ENCODE assay signal across 1 cellular context in the genomic region with DNA sequence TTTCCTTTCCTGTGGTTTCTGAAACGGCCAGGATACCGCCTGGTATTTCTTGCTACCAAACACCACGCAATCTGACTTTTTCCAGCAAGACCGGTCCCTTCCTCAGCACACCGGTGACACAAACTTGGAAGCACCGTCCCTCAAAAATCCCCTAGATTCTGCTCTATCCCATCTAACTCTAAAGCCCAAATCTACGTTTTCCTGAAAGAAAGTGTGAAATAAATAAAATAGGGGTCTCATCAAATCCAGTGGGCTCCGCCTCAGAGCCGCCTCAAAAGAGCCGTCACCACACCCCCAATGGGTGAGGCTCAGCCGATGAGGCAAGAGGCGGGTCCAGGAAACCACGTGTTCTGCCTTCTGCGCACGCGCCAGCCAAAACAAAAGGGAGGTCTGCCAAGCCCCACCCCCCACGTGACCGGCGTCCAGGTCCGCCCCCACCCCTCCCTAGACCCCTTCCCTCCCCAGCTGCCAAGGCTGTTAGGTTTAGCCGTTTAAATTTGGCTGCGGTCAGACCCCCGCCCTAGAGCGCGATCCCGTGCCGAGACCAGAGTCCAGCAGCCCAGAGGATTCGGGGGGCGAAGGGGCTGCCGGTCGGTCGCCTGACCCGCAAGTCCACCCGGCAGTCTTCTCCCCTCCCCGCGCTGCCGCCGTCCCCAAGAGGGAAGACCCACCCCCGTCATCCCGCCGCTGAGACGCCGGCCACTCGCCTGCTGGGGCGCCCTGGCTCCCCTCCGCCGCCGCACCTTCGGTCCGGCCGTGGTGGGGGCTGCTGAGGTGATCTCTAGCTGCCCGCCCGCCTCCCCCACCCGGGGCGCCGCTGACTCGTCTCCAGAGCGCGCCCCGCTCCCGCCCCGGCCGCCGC.
TF ChIP-seq lines count a peak whose summit lies in the region.

No MANE protein-coding gene starts in this region.

TF ChIP-seq in HepG2, 621 proteins besides CTCF, POLR2A, EP300 and RAD21 (continued from another document):
- TF ChIP-seq FOXK1 (CRISPR knock-in tag; IDR thresholded peaks at IDR 0.05; ENCODE audit: borderline replicate concordance, low read depth) (peak; percentile 74; the same call in 1 of the 2 replicates), MIER2 (CRISPR knock-in tag; IDR thresholded peaks at IDR 0.05) (no peak; the same call in 1 of the 2 replicates), ZNF468 (CRISPR knock-in tag; IDR thresholded peaks at IDR 0.05) (no peak), ZNF343 (CRISPR knock-in tag; IDR thresholded peaks at IDR 0.05) (peak; percentile 55; the same call in 1 of the 2 replicates), RFX1 (IDR thresholded peaks at IDR 0.05) (no peak), FOXC1 (CRISPR knock-in tag; IDR thresholded peaks at IDR 0.05; ENCODE audit: borderline replicate concordance) (no peak), ZNF609 (CRISPR knock-in tag; IDR thresholded peaks at IDR 0.05; ENCODE audit: borderline replicate concordance) (peak; percentile 25; the same call in 1 of the 2 replicates), DRAP1 (CRISPR knock-in tag; IDR thresholded peaks at IDR 0.05) (peak; percentile 88), ZNF251 (CRISPR knock-in tag; IDR thresholded peaks at IDR 0.05) (no peak), CCAR2 (optimal IDR thresholded peaks at IDR 0.05; ENCODE audit: low read depth, low read length) (no peak), HNF4A (CRISPR knock-in tag; IDR thresholded peaks at IDR 0.05) (no peak; the same call in 1 of the 2 replicates), ZNF354B (CRISPR knock-in tag; IDR thresholded peaks at IDR 0.05) (no peak), MAFF (IDR thresholded peaks at IDR 0.05; ENCODE audit: low read depth, low read length) (no peak), ZFP41 (CRISPR knock-in tag; IDR thresholded peaks at IDR 0.05; ENCODE audit: borderline replicate concordance) (no peak), IRX3 (CRISPR knock-in tag; IDR thresholded peaks at IDR 0.05; ENCODE audit: borderline replicate concordance, low read depth) (no peak), MBD4 (IDR thresholded peaks at IDR 0.05; ENCODE audit: borderline replicate concordance, low read length) (no peak), ZBTB38 (CRISPR knock-in tag; IDR thresholded peaks at IDR 0.05) (no peak), ISX (CRISPR knock-in tag; conservative IDR thresholded peaks at IDR 0.05) (no peak), SRSF9 (IDR thresholded peaks at IDR 0.05; ENCODE audit: borderline replicate concordance, insufficient read depth, low read depth, low read length, poor library complexity, severe bottlenecking) (no peak), ZNF143 (CRISPR knock-in tag; IDR thresholded peaks at IDR 0.05) (no peak), ZFYVE20 (CRISPR knock-in tag; IDR thresholded peaks at IDR 0.05; ENCODE audit: borderline replicate concordance, low read depth) (no peak), ZNF720 (CRISPR knock-in tag; IDR thresholded peaks at IDR 0.05) (no peak), FIP1L1 (IDR thresholded peaks at IDR 0.05; ENCODE audit: borderline replicate concordance, insufficient read depth, low read depth, low read length) (no peak), SPEN (CRISPR knock-in tag; IDR thresholded peaks at IDR 0.05; ENCODE audit: low read depth) (peak; percentile 57; the same call in 1 of the 2 replicates)
